11 cellular contexts compared by ENCODE assay signal in the genomic region with DNA sequence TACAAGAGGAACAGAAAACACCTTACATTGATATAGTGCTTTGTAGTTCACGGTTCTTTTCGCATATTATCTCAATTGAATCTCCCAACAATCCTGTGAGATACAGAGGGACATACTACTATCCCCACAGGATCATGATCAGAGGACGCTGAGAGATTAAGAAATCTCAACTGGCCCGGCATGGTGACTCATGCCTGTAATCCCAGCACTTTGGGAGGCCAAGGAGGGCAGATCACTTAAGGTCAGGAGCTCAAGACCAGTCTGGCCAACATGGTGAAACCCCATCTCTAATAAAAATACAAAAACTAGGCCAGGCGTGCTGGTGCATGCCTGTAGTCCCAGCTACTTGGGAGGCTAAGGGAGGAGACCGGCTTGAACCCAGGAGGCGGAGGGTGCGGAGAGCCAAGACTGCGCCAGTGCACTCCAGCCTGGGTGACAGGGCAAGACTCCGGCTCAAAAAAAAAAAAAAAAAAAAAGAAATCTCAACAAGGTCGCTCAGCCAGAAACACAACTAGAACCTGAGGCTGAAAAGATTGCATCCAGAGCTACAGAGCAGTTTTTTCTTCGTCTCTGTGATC. TPM values are rescaled to one million over a fixed set of nuclear protein-coding genes. Genes with fewer than 3 reads are reported as not detected.
DNase-seq lines count a peak whose midpoint lies in the region; ATAC-seq, FAIRE-seq and TF ChIP-seq lines count a peak whose summit lies in the region.
"Had no signal": no experiment of that assay in that cellular context is flagged by ENCODE, and none has a peak within 500 bp of the region (broad histone marks: within the 10 kb centered on the region; RNA-seq: fewer than 3 reads in every experiment).

No MANE protein-coding gene starts in this region.

- no peak overlapping the region for H4K5ac ChIP-seq in H9 (ENCODE audit: insufficient read length, low read depth, low read length)

- no peak overlapping the region for H3K18ac ChIP-seq in H9 (ENCODE audit: insufficient read length, low read depth, low read length)

- H3T11ph ChIP-seq in H9 (ENCODE audit: low read length) = no peak overlapping the region

- H3K79me1 ChIP-seq in H9 (ENCODE audit: insufficient read depth, low read depth, low read length, poor library complexity, severe bottlenecking) = peaks cover 2% of the 10 kb centered on the region

- no peak overlapping the region for H2BK15ac ChIP-seq in H9 (ENCODE audit: low read depth, low read length)

- H3K9me3 ChIP-seq in H9 (ENCODE audit: control insufficient read depth, low read depth, low read length) (no peaks in the 10 kb centered on the region), RWPE2 (ENCODE audit: severe bottlenecking) (no peaks in the 10 kb centered on the region), gastroesophageal sphincter (no peaks in the 10 kb centered on the region), spleen (no peaks in the 10 kb centered on the region)
- H3K9me3 ChIP-seq: body of pancreas had no signal

- no peak overlapping the region for H4K8ac ChIP-seq in H9 (replicated peaks; ENCODE audit: insufficient read length, low read depth, low read length)

- no peak overlapping the region for H4K91ac ChIP-seq in H9 (ENCODE audit: insufficient read length, low read depth, low read length)

- no peak overlapping the region for H3K4me3 Mint-ChIP-seq in H9
- H3K4me3 Mint-ChIP-seq: activated T-cell treated with anti-CD3 and anti-CD28 coated beads, Interleukin-2, amount 50 U/mL, for 4 hours had no signal

- peak overlapping the region in 2 of 3 experiments; percentile 32 to 86; a peak in 3 of 7 replicates for H3K27ac Mint-ChIP-seq in H9

- peak; percentile 6; the same call in 1 of the 3 replicates for ATAC-seq in RWPE2 (ENCODE audit: low read depth)
- ATAC-seq in gastroesophageal sphincter = peak; percentile 53
- no peak for ATAC-seq in HG03108 (IDR thresholded peaks at IDR 0.05; ENCODE audit: unreplicated experiment)
- ATAC-seq: activated T-cell treated with anti-CD3 and anti-CD28 coated beads, Interleukin-2, amount 50 U/mL, for 4 hours; body of pancreas had no signal

- H3K9ac ChIP-seq in H9 (ENCODE audit: extremely low read depth, insufficient read length, low read length) = no peak overlapping the region

- no peak overlapping the region for H2BK12ac ChIP-seq in H9 (ENCODE audit: insufficient read length, low read depth, low read length)

- no peaks in the 10 kb centered on the region for H3K36me3 ChIP-seq in RWPE2 (ENCODE audit: low read depth)
- no peaks in the 10 kb centered on the region for H3K36me3 ChIP-seq in gastroesophageal sphincter
- H3K36me3 ChIP-seq in spleen = no peaks in the 10 kb centered on the region

- H2AFZ ChIP-seq in H9 (ENCODE audit: low read length) = no peak overlapping the region

- intact Hi-C loops in spleen (cut with DNase I; ENCODE audit: low total_unique reads) = no loop called here

- H3K36me3 Mint-ChIP-seq in H9 (ENCODE audit: insufficient read depth in 1 of 3, low read depth in 3 of 3) = peaks cover 2 to 10% (median 2%) of the 10 kb centered on the region in 3 experiments; a peak in 6 of 7 replicates

- H3K27me3 ChIP-seq in H9 (ENCODE audit: insufficient read depth, low read length) (no peaks in the 10 kb centered on the region), RWPE2 (ENCODE audit: insufficient read depth, poor library complexity, severe bottlenecking) (no peaks in the 10 kb centered on the region), gastroesophageal sphincter (no peaks in the 10 kb centered on the region), spleen (replicated peaks in 1 of 7) (no peaks in the 10 kb centered on the region)
- H3K27me3 ChIP-seq: body of pancreas had no signal

- no peak overlapping the region for H3K27ac ChIP-seq in H9 (ENCODE audit: insufficient read length, low read depth, low read length)
- peak overlapping the region; percentile 97 for H3K27ac ChIP-seq in RWPE2 (ENCODE audit: poor library complexity, severe bottlenecking)
- H3K27ac ChIP-seq in gastroesophageal sphincter = peak overlapping the region in 2 of 4 donors; percentile 38 to 68
- peak overlapping the region in 5 of 8 donors; percentile 62 to 87 (median 82) for H3K27ac ChIP-seq in spleen

- H3K4me1 ChIP-seq in H9 (ENCODE audit: insufficient read depth, low read length) (peaks cover 3% of the 10 kb centered on the region; the same call in 1 of the 2 replicates), RWPE2 (ENCODE audit: insufficient read depth, poor library complexity, severe bottlenecking) (peaks cover 54% of the 10 kb centered on the region), gastroesophageal sphincter (peaks cover 0 to 41% (median 3%) of the 10 kb centered on the region in 3 donors), spleen (peaks cover 4 to 24% (median 17%) of the 10 kb centered on the region in 6 donors)

- no peak overlapping the region for H2BK5ac ChIP-seq in H9 (ENCODE audit: insufficient read length, low read length)

- no CpG with 5 or more reads among the region's 12 CpGs for WGBS in H9 (ENCODE audit: extremely low coverage, insufficient read length, low lambda C conversion rate)
- WGBS in gastroesophageal sphincter (ENCODE audit: low coverage in 1 of 2), 2 donors = 39 to 76% methylated on average over 4 to 5 of the region's 12 CpGs
- WGBS in spleen, 5 donors = 78 to 91% (median 85%) methylated on average over 11 to 12 of the region's 12 CpGs

- no peak overlapping the region for H3K4ac ChIP-seq in H9 (ENCODE audit: low read depth, low read length)

- H3K23me2 ChIP-seq in H9 (ENCODE audit: insufficient read length, low read depth, low read length, poor library complexity, severe bottlenecking) = no peaks in the 10 kb centered on the region

- no peaks in the 10 kb centered on the region for H3K27me3 Mint-ChIP-seq in H9 (ENCODE audit: low read depth)

- no peaks in the 10 kb centered on the region for H3K9me3 Mint-ChIP-seq in H9
- H3K9me3 Mint-ChIP-seq: activated T-cell treated with anti-CD3 and anti-CD28 coated beads, Interleukin-2, amount 50 U/mL, for 4 hours had no signal

- no peak for TF ChIP-seq CTCF in H9 (conservative IDR thresholded peaks at IDR 0.05)
- TF ChIP-seq CTCF in RWPE2 (IDR thresholded peaks at IDR 0.05; ENCODE audit: poor library complexity, severe bottlenecking) = no peak
- no peak for TF ChIP-seq CTCF in gastroesophageal sphincter (IDR thresholded peaks at IDR 0.05)
- TF ChIP-seq CTCF in spleen (IDR thresholded peaks at IDR 0.05 in 8 of 11, conservative IDR thresholded peaks at IDR 0.05 in 3 of 11) = no peak

- H3K79me2 ChIP-seq in H9 (ENCODE audit: insufficient read depth, low read length) = peaks cover 2% of the 10 kb centered on the region; the same call in 1 of the 2 replicates

- TF ChIP-seq POLR2A in gastroesophageal sphincter (IDR thresholded peaks at IDR 0.05) (no peak), spleen (IDR thresholded peaks at IDR 0.05) (no peak), H54 (IDR thresholded peaks at IDR 0.05; ENCODE audit: low read depth, low read length) (no peak)

- no peak overlapping the region for H2BK120ac ChIP-seq in H9 (ENCODE audit: low read depth, low read length, poor library complexity, severe bottlenecking)

- H3K4me3 ChIP-seq in RWPE2 (ENCODE audit: severe bottlenecking) (no peak overlapping the region), gastroesophageal sphincter (no peak overlapping the region), spleen (no peak overlapping the region)
- H3K4me3 ChIP-seq: body of pancreas had no signal

- no peak overlapping the region for H2AK5ac ChIP-seq in H9 (ENCODE audit: insufficient read length, low read length)

- TF ChIP-seq EP300 in gastroesophageal sphincter (IDR thresholded peaks at IDR 0.05) = no peak

- no peak overlapping the region for H2BK20ac ChIP-seq in H9 (ENCODE audit: low read depth, low read length, poor library complexity, severe bottlenecking)

- FAIRE-seq in H54 (lab: Jason Lieb, UNC) = no peak

- H3K4me1 Mint-ChIP-seq in H9 = peaks cover 26 to 27% of the 10 kb centered on the region in 2 experiments

- no peak overlapping the region for H3K56ac ChIP-seq in H9 (ENCODE audit: insufficient read length, low read depth, low read length)

- no peak overlapping the region for H3K14ac ChIP-seq in H9 (ENCODE audit: insufficient read depth, low read length)

- H4K20me1 ChIP-seq in H9 (ENCODE audit: control insufficient read depth, insufficient read depth, insufficient read length) = no peaks in the 10 kb centered on the region

- no peak for DNase-seq in H9
- DNase-seq in RWPE2 (ENCODE audit: low spot score) = no peak
- DNase-seq in spleen = no peak
- DNase-seq in H4 (ENCODE audit: low spot score) = no peak
- no peak for DNase-seq in H54 (ENCODE audit: insufficient read length, low spot score)
- no peak for DNase-seq in DMS153 treated with DMSO at 0.1 percent for 48 hours (lab: John Stamatoyannopoulos, UW; ENCODE audit: unreplicated experiment)
- DNase-seq: activated CD4-positive, CD25-positive, alpha-beta regulatory T cell; activated T-cell treated with anti-CD3 and anti-CD28 coated beads, Interleukin-2, amount 50 U/mL, for 4 hours had no signal

- no peak overlapping the region for H3K4me2 ChIP-seq in H9 (ENCODE audit: insufficient read depth, insufficient read length, low read length)

- no peak overlapping the region for H3K23ac ChIP-seq in H9 (ENCODE audit: insufficient read length, low read depth, low read length)

RNA-seq across cellular contexts. Expression of gene APOO, which starts 7.4 kb away (rescaled TPM):
- total RNA-seq in H9 (2021) (86.9 and 95.3 TPM in 2 replicates), gastroesophageal sphincter (10 to 100 TPM in 1 of 4 donors, 1 to 10 TPM in 3; 4.5 to 19.8 (median 8.7) TPM), spleen (10 to 100 TPM in 6 of 7 donors, 1 to 10 TPM in 1; 5.8 to 18.0 (median 11.2) TPM)
- 10 to 100 TPM; 10.2 to 14.5 (median 12.7) TPM for polyA plus RNA-seq in spleen
- 40.5 and 58.9 TPM in 2 replicates for total RNA-seq in H4 (2014; rRNA removed; shearing (Covaris generic))

RNA-seq across cellular contexts. Expression of gene CXorf58, which starts 7.5 kb away (rescaled TPM):
- total RNA-seq in H9 (2021) (not detected in 2 replicates), gastroesophageal sphincter (under 1 TPM in 1 of 4 donors, not detected in 3; 0.15 TPM), spleen (under 1 TPM in 2 of 7 donors, not detected in 5; 0.36 to 0.92 TPM)
- polyA plus RNA-seq in spleen = under 1 TPM; 0.04 to 0.16 (median 0.06) TPM
- 0.04 TPM in 1 of 2 replicates, not detected in the other for total RNA-seq in H4 (2014; rRNA removed; shearing (Covaris generic))
